ENCODE assay signal across 23 cellular contexts in genomic region chr3:10395196-10395595, GRCh38.
A peak's percentile ranks its signal among the peaks of the same experiment; 100 is the strongest.
DNase-seq lines count a peak whose midpoint lies in the region; ATAC-seq and TF ChIP-seq lines count a peak whose summit lies in the region.
"Had no signal": no experiment of that assay in that cellular context is flagged by ENCODE, and none has a peak within 500 bp of the region (broad histone marks: within the 10 kb centered on the region; RNA-seq: fewer than 3 reads in every experiment).

No MANE protein-coding gene starts in this region.

- CTCF ChIA-PET in activated CD4-positive, alpha-beta T cell treated with anti-CD3 and anti-CD28 coated beads, Interleukin-2, amount 10 ng/mL, durations not matched to agents 7 days and 5 days (lab: Charles Lee): interaction anchor here (0.8 to 1.5 kb wide), 2 partner anchors 344 to 462 kb away, joined by 4 read pairs; no protein-coding TSS in a partner anchor
- CTCF ChIA-PET in WTC11 (lab: Charles Lee): no interaction called here

- ATAC-seq in WTC11: peak; percentile 71
- no peak for ATAC-seq in naive B cell (ENCODE audit: low read depth in 2 of 2)

- H3K9ac ChIP-seq in HUES64 (ENCODE audit: low read depth, low read length): no peak overlapping the region

- DNase-seq in activated CD4-positive, alpha-beta T cell treated with anti-CD3 and anti-CD28 coated beads, Interleukin-2, amount 10 ng/mL, durations not matched to agents 7 days and 5 days: no peak
- DNase-seq in activated CD4-positive, alpha-beta T cell treated with anti-CD3 and anti-CD28 coated beads, Interleukin-2, amount 50 U/mL, for 4 hours: no peak
- DNase-seq in WTC11 (ENCODE audit: low spot score) (peak; percentile 26), naive B cell (no peak), hypothalamus (lab: John Stamatoyannopoulos, UW) (no peak), NK-92 (lab: John Stamatoyannopoulos, UW; ENCODE audit: unreplicated experiment) (no peak), immature natural killer cell (no peak)
- DNase-seq: 8988T; activated CD4-positive, CD25-positive, alpha-beta regulatory T cell treated with anti-CD3 and anti-CD28 coated beads, Interleukin-2, amount 50 U/mL, for 72 hours; DMS 273 treated with DMSO at 0.1 percent for 48 hours; head of caudate nucleus; KBM-7; kidney; MV-4-11; NCI-H1930; stimulated activated CD8-positive, alpha-beta memory T cell treated with anti-CD3 and anti-CD28 coated beads, Interleukin-4, amount 100 ng/mL, for 48 hours had no signal

- no peak overlapping the region for H3K4me3 ChIP-seq in HUES64 (ENCODE audit: low read length)
- H3K4me3 ChIP-seq: cardiac muscle cell, lung, right atrium auricular region, SK-N-MC had no signal

- no peaks in the 10 kb centered on the region for H3K36me3 ChIP-seq in HUES64 (ENCODE audit: insufficient read depth, low read length)
- H3K36me3 ChIP-seq: cardiac muscle cell, right atrium auricular region had no signal

- 44% methylated on average over 7 of the region's 7 CpGs for WGBS in HUES64

- H3K9me3 Mint-ChIP-seq in activated CD4-positive, alpha-beta T cell treated with anti-CD3 and anti-CD28 coated beads, Interleukin-2, amount 10 ng/mL, durations not matched to agents 7 days and 5 days: no peaks in the 10 kb centered on the region
- H3K9me3 Mint-ChIP-seq in WTC11 (peaks cover 1% of the 10 kb centered on the region; the same call in 1 of the 2 replicates), naive B cell (peaks cover 0 to 3% (median 1%) of the 10 kb centered on the region in 7 donors), immature natural killer cell (no peaks in the 10 kb centered on the region)
- H3K9me3 Mint-ChIP-seq: activated T-helper 2 cell treated with anti-CD3 and anti-CD28 coated beads, Interferon-gamma antibody, Interleukin-2, Interleukin-4, amounts not matched to agents 10 μg/mL and 5 μg/mL and 100 μg/mL, durations not matched to agents 14 hours and 24 hours and 36 hours had no signal

- no peaks in the 10 kb centered on the region for H3K27me3 ChIP-seq in HUES64 (ENCODE audit: insufficient read depth, low read length)
- H3K27me3 ChIP-seq: cardiac muscle cell, right atrium auricular region had no signal

- POLR2A ChIA-PET in activated CD4-positive, alpha-beta T cell treated with anti-CD3 and anti-CD28 coated beads, Interleukin-2, amount 10 ng/mL, durations not matched to agents 7 days and 5 days (lab: Charles Lee): no interaction called here
- POLR2A ChIA-PET in WTC11 (lab: Charles Lee): no interaction called here

- no peaks in the 10 kb centered on the region for H3K27me3 Mint-ChIP-seq in activated CD4-positive, alpha-beta T cell treated with anti-CD3 and anti-CD28 coated beads, Interleukin-2, amount 10 ng/mL, durations not matched to agents 7 days and 5 days
- H3K27me3 Mint-ChIP-seq in WTC11 (ENCODE audit: low read depth) (peaks cover 5% of the 10 kb centered on the region), naive B cell (no peaks in the 10 kb centered on the region), immature natural killer cell (ENCODE audit: low read depth in 3 of 3) (peaks cover 2 to 4% (median 2%) of the 10 kb centered on the region in 3 donors)
- H3K27me3 Mint-ChIP-seq: activated CD8-positive, alpha-beta memory T cell treated with anti-CD3 and anti-CD28 coated beads, Interleukin-2, amount 10 ng/mL, durations not matched to agents 7 days and 5 days had no signal

- H3K36me3 Mint-ChIP-seq in activated CD4-positive, alpha-beta T cell treated with anti-CD3 and anti-CD28 coated beads, Interleukin-2, amount 10 ng/mL, durations not matched to agents 7 days and 5 days (ENCODE audit: low read depth): no peaks in the 10 kb centered on the region
- H3K36me3 Mint-ChIP-seq in WTC11 (no peaks in the 10 kb centered on the region), naive B cell (peaks cover under 1 to 2% of the 10 kb centered on the region in 2 donors), immature natural killer cell (no peaks in the 10 kb centered on the region)
- H3K36me3 Mint-ChIP-seq: activated CD8-positive, alpha-beta memory T cell treated with anti-CD3 and anti-CD28 coated beads, Interleukin-2, amount 10 ng/mL, durations not matched to agents 7 days and 5 days had no signal

- H3K4me1 Mint-ChIP-seq in activated CD4-positive, alpha-beta T cell treated with anti-CD3 and anti-CD28 coated beads, Interleukin-2, amount 10 ng/mL, durations not matched to agents 7 days and 5 days: peaks cover 23% of the 10 kb centered on the region
- peaks cover 32% of the 10 kb centered on the region for H3K4me1 Mint-ChIP-seq in WTC11
- H3K4me1 Mint-ChIP-seq in naive B cell: peaks cover 70 to 85% (median 73%) of the 10 kb centered on the region in 3 donors
- H3K4me1 Mint-ChIP-seq in immature natural killer cell: peaks cover 6 to 16% of the 10 kb centered on the region in 2 donors

- peak overlapping the region; percentile 77; the same call in 1 of the 2 replicates for H3K27ac ChIP-seq in HUES64 (ENCODE audit: low read depth, low read length)
- H3K27ac ChIP-seq: cardiac muscle cell, right atrium auricular region, SK-N-MC had no signal

- no peak for TF ChIP-seq CTCF in WTC11 (IDR thresholded peaks at IDR 0.05)

- H3K27ac Mint-ChIP-seq in activated CD4-positive, alpha-beta T cell treated with anti-CD3 and anti-CD28 coated beads, Interleukin-2, amount 10 ng/mL, durations not matched to agents 7 days and 5 days: peak overlapping the region; percentile 86
- peak overlapping the region; percentile 11; the same call in 1 of the 2 replicates for H3K27ac Mint-ChIP-seq in WTC11
- peak overlapping the region in 1 of 6 donors; percentile 63 for H3K27ac Mint-ChIP-seq in naive B cell
- H3K27ac Mint-ChIP-seq in immature natural killer cell: peak overlapping the region in 1 of 6 donors; percentile 73
- H3K27ac Mint-ChIP-seq: activated T-helper 2 cell treated with anti-CD3 and anti-CD28 coated beads, Interferon-gamma antibody, Interleukin-2, Interleukin-4, amounts not matched to agents 10 μg/mL and 5 μg/mL and 100 μg/mL, durations not matched to agents 14 hours and 24 hours and 36 hours had no signal

- H3K4me3 Mint-ChIP-seq in activated CD4-positive, alpha-beta T cell treated with anti-CD3 and anti-CD28 coated beads, Interleukin-2, amount 10 ng/mL, durations not matched to agents 7 days and 5 days: no peak overlapping the region
- H3K4me3 Mint-ChIP-seq in WTC11 (peak overlapping the region; percentile 32), naive B cell (peak overlapping the region in 5 of 8 donors; percentile 18 to 73 (median 55)), immature natural killer cell (no peak overlapping the region)
- H3K4me3 Mint-ChIP-seq: activated CD8-positive, alpha-beta memory T cell treated with anti-CD3 and anti-CD28 coated beads, Interleukin-2, amount 10 ng/mL, durations not matched to agents 7 days and 5 days had no signal

- H3K9me3 ChIP-seq in HUES64 (ENCODE audit: insufficient read depth, low read depth, low read length): no peaks in the 10 kb centered on the region
- H3K9me3 ChIP-seq: right atrium auricular region had no signal

- H3K4me1 ChIP-seq in HUES64 (ENCODE audit: insufficient read depth, low read length): peaks cover 11% of the 10 kb centered on the region; the same call in 1 of the 2 replicates
- H3K4me1 ChIP-seq: right atrium auricular region had no signal

TF ChIP-seq in WTC11, 78 proteins besides CTCF, POLR2A, EP300 and RAD21 (continues in another document):
- TF ChIP-seq, protein P1, sequence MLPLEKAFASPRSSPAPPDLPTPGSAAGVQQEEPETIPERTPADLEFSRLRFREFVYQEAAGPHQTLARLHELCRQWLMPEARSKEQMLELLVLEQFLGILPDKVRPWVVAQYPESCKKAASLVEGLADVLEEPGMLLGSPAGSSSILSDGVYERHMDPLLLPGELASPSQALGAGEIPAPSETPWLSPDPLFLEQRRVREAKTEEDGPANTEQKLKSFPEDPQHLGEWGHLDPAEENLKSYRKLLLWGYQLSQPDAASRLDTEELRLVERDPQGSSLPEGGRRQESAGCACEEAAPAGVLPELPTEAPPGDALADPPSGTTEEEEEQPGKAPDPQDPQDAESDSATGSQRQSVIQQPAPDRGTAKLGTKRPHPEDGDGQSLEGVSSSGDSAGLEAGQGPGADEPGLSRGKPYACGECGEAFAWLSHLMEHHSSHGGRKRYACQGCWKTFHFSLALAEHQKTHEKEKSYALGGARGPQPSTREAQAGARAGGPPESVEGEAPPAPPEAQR (CRISPR knock-in tag; IDR thresholded peaks at IDR 0.05): 0 out of 2 replicates have a peak, but pooled peaks have one; percentile 23
- TF ChIP-seq NR1H2 (CRISPR knock-in tag; IDR thresholded peaks at IDR 0.05): no peak
- no peak for TF ChIP-seq FOXJ3 (CRISPR knock-in tag; IDR thresholded peaks at IDR 0.05; ENCODE audit: borderline replicate concordance)
- 0 out of 2 replicates have a peak, but pooled peaks have one; percentile 21 for TF ChIP-seq ZNF425 (CRISPR knock-in tag; conservative IDR thresholded peaks at IDR 0.05)
- TF ChIP-seq MXD4 (CRISPR knock-in tag; IDR thresholded peaks at IDR 0.05; ENCODE audit: borderline replicate concordance): no peak
- no peak for TF ChIP-seq ZBTB21 (CRISPR knock-in tag; IDR thresholded peaks at IDR 0.05; ENCODE audit: borderline replicate concordance)
- TF ChIP-seq PRRX2 (CRISPR knock-in tag; IDR thresholded peaks at IDR 0.05): no peak
- peak; percentile 88 for TF ChIP-seq ZNF423 (CRISPR knock-in tag; IDR thresholded peaks at IDR 0.05)
- TF ChIP-seq ZNF219 (CRISPR knock-in tag; IDR thresholded peaks at IDR 0.05; ENCODE audit: borderline replicate concordance): no peak
- TF ChIP-seq TEAD1 (CRISPR knock-in tag; IDR thresholded peaks at IDR 0.05): peak; percentile 88; the same call in 1 of the 2 replicates

Comparison
In these comparisons a context has a peak if more than half of its experiments do, and no peak if none do; other contexts are left out.
1. H3K4me3 Mint-ChIP-seq: peak in WTC11 (single experiment) and naive B cell (5 of 8); none in activated CD4-positive, alpha-beta T cell treated with anti-CD3 and anti-CD28 coated beads, Interleukin-2, amount 10 ng/mL, durations not matched to agents 7 days and 5 days (single experiment) and immature natural killer cell (0 of 5).